ENCODE assay signal across 14 cellular contexts in the genomic region with DNA sequence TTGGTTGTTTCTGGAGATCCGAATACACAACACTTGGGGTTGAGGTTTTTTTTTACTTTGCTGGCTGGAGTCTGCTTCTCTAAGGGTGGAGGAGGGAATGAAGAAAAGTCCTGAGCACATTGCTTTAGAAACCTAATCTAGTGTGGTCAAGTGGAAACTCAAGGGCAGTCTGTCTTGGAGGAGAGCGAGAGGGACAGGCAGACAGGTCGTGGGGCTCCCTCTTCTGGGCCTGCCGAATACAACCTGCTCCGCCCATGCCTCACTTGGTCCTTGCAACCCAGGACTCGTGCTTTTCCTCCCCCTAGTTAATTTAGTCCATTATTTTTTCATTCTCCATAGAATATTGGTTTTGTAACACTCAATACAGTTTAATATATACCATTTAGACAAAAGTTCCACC.
DNase-seq lines count a peak whose midpoint lies in the region; ATAC-seq, FAIRE-seq and TF ChIP-seq lines count a peak whose summit lies in the region.
"Had no signal": no experiment of that assay in that cellular context is flagged by ENCODE, and none has a peak within 500 bp of the region (broad histone marks: within the 10 kb centered on the region; RNA-seq: fewer than 3 reads in every experiment).

No MANE protein-coding gene starts in this region.

- H3K4me1 ChIP-seq in HAP-1 (no peaks in the 10 kb centered on the region), aorta (ENCODE audit: control insufficient read depth in 1 of 2, insufficient read depth in 2 of 2, low read length in 2 of 2) (no peaks in the 10 kb centered on the region)
- H3K4me1 ChIP-seq: body of pancreas had no signal

- H3K36me3 ChIP-seq in HAP-1 (replicated peaks) (no peaks in the 10 kb centered on the region), aorta (ENCODE audit: control insufficient read depth in 1 of 2, insufficient read depth in 2 of 2, low read length in 1 of 2) (no peaks in the 10 kb centered on the region)
- H3K36me3 ChIP-seq: sigmoid colon had no signal

- no peaks in the 10 kb centered on the region for H3K27me3 ChIP-seq in HAP-1 (ENCODE audit: low read depth)
- H3K27me3 ChIP-seq in aorta (ENCODE audit: control insufficient read depth in 1 of 2, insufficient read depth in 2 of 2, low read length in 1 of 2): no peaks in the 10 kb centered on the region
- H3K27me3 ChIP-seq: body of pancreas, sigmoid colon had no signal

- 66 to 75% methylated on average over 6 of the region's 6 CpGs for WGBS in aorta, 2 donors

- H3K27me3 Mint-ChIP-seq in activated CD8-positive, alpha-beta memory T cell treated with anti-CD3 and anti-CD28 coated beads, Interleukin-2, amount 10 ng/mL, durations not matched to agents 7 days and 5 days: no peaks in the 10 kb centered on the region

- H3K4me3 Mint-ChIP-seq in activated CD8-positive, alpha-beta memory T cell treated with anti-CD3 and anti-CD28 coated beads, Interleukin-2, amount 10 ng/mL, durations not matched to agents 7 days and 5 days: no peak overlapping the region
- H3K4me3 Mint-ChIP-seq: stimulated activated effector memory CD8-positive, alpha-beta T cell treated with anti-CD3 and anti-CD28 coated beads, Interleukin-12 subunit alpha, Interleukin-12 subunit beta, amount 100 ng/mL, for 72 hours had no signal

- no peaks in the 10 kb centered on the region for H3K4me1 Mint-ChIP-seq in activated CD8-positive, alpha-beta memory T cell treated with anti-CD3 and anti-CD28 coated beads, Interleukin-2, amount 10 ng/mL, durations not matched to agents 7 days and 5 days
- H3K4me1 Mint-ChIP-seq: stimulated activated effector memory CD8-positive, alpha-beta T cell treated with anti-CD3 and anti-CD28 coated beads, Interleukin-12 subunit alpha, Interleukin-12 subunit beta, amount 100 ng/mL, for 72 hours had no signal

- DNase-seq in D721Med (ENCODE audit: insufficient read length, low spot score): no peak
- peak; percentile 63 to 65 for DNase-seq in HAP-1 (ENCODE audit: low spot score in 2 of 2)
- DNase-seq in left ventricle myocardium superior: no peak
- DNase-seq in aorta: no peak
- no peak for DNase-seq in Ammon's horn (ENCODE audit: low spot score)
- no peak for DNase-seq in central memory CD4-positive, alpha-beta T cell
- DNase-seq in activated CD8-positive, alpha-beta memory T cell treated with anti-CD3 and anti-CD28 coated beads, Interleukin-2, amount 10 ng/mL, durations not matched to agents 7 days and 5 days: no peak
- DNase-seq: activated CD4-positive, CD25-positive, alpha-beta regulatory T cell treated with anti-CD3 and anti-CD28 coated beads, Interleukin-2, amount 50 U/mL, for 72 hours; body of pancreas; NCI-H1436; sigmoid colon had no signal

- H3K27ac ChIP-seq in aorta (ENCODE audit: low read depth in 1 of 2, low read length in 2 of 2): no peak overlapping the region
- H3K27ac ChIP-seq: body of pancreas, sigmoid colon had no signal

- H3K4me3 ChIP-seq in HAP-1: no peak overlapping the region
- no peak overlapping the region for H3K4me3 ChIP-seq in aorta (ENCODE audit: low read length in 2 of 2)
- H3K4me3 ChIP-seq: body of pancreas, sigmoid colon had no signal

- ATAC-seq in SK-N-SH treated with all-trans-retinoic acid at 6 μM for 48 hours (peak; percentile 58; the same call in 2 of the 3 replicates), left ventricle myocardium superior (peak; percentile 88), aorta (ENCODE audit: low FRiP score) (no peak)
- ATAC-seq in activated CD8-positive, alpha-beta memory T cell treated with anti-CD3 and anti-CD28 coated beads, Interleukin-2, amount 10 ng/mL, durations not matched to agents 7 days and 5 days: no peak
- ATAC-seq: body of pancreas; stimulated activated effector memory CD8-positive, alpha-beta T cell treated with anti-CD3 and anti-CD28 coated beads, Interleukin-12 subunit alpha, Interleukin-12 subunit beta, amount 100 ng/mL, for 72 hours had no signal

- no peak overlapping the region for H3K27ac Mint-ChIP-seq in activated CD8-positive, alpha-beta memory T cell treated with anti-CD3 and anti-CD28 coated beads, Interleukin-2, amount 10 ng/mL, durations not matched to agents 7 days and 5 days
- H3K27ac Mint-ChIP-seq: stimulated activated effector memory CD8-positive, alpha-beta T cell treated with anti-CD3 and anti-CD28 coated beads, Interleukin-12 subunit alpha, Interleukin-12 subunit beta, amount 100 ng/mL, for 72 hours had no signal

- peak; percentile 17 for TF ChIP-seq CTCF in D721Med (IDR thresholded peaks at IDR 0.05; ENCODE audit: insufficient read depth, missing control alignments)

- H3K9me3 Mint-ChIP-seq in activated CD8-positive, alpha-beta memory T cell treated with anti-CD3 and anti-CD28 coated beads, Interleukin-2, amount 10 ng/mL, durations not matched to agents 7 days and 5 days (ENCODE audit: low read depth): no peaks in the 10 kb centered on the region
- H3K9me3 Mint-ChIP-seq: stimulated activated effector memory CD8-positive, alpha-beta T cell treated with anti-CD3 and anti-CD28 coated beads, Interleukin-12 subunit alpha, Interleukin-12 subunit beta, amount 100 ng/mL, for 72 hours had no signal

- intact Hi-C loops in left ventricle myocardium superior (cut with micrococcal nuclease): no loop called here
- intact Hi-C loops in aorta (cut with DNase I): no loop called here

- no peak for FAIRE-seq in D721Med (lab: Jason Lieb, UNC)
- FAIRE-seq: GM12891 had no signal

- in situ Hi-C loops in HAP-1 (cut with MboI; ENCODE audit: low sequenced_read_pairs): loop anchor here (25.0 kb wide), 1 partner anchor 648 kb away; a partner anchor contains a TSS

- H3K9me3 ChIP-seq in HAP-1: no peaks in the 10 kb centered on the region
- no peaks in the 10 kb centered on the region for H3K9me3 ChIP-seq in aorta (ENCODE audit: control insufficient read depth, low read length)
- H3K9me3 ChIP-seq: body of pancreas, sigmoid colon had no signal

- CTCF ChIA-PET in activated CD8-positive, alpha-beta memory T cell treated with anti-CD3 and anti-CD28 coated beads, Interleukin-2, amount 10 ng/mL, durations not matched to agents 7 days and 5 days (lab: Charles Lee): no interaction called here

- H3K36me3 Mint-ChIP-seq in activated CD8-positive, alpha-beta memory T cell treated with anti-CD3 and anti-CD28 coated beads, Interleukin-2, amount 10 ng/mL, durations not matched to agents 7 days and 5 days: no peaks in the 10 kb centered on the region
- H3K36me3 Mint-ChIP-seq: stimulated activated effector memory CD8-positive, alpha-beta T cell treated with anti-CD3 and anti-CD28 coated beads, Interleukin-12 subunit alpha, Interleukin-12 subunit beta, amount 100 ng/mL, for 72 hours had no signal

TF ChIP-seq in SK-N-SH treated with all-trans-retinoic acid at 6 μM for 48 hours, 23 proteins besides CTCF, POLR2A, EP300 and RAD21:
- TF ChIP-seq RARB (CRISPR knock-in tag; IDR thresholded peaks at IDR 0.05): no peak
- no peak for TF ChIP-seq ZNF70 (CRISPR knock-in tag; IDR thresholded peaks at IDR 0.05)
- no peak for TF ChIP-seq ZNF565 (CRISPR knock-in tag; conservative IDR thresholded peaks at IDR 0.05; ENCODE audit: low read depth)
- TF ChIP-seq, protein P1, sequence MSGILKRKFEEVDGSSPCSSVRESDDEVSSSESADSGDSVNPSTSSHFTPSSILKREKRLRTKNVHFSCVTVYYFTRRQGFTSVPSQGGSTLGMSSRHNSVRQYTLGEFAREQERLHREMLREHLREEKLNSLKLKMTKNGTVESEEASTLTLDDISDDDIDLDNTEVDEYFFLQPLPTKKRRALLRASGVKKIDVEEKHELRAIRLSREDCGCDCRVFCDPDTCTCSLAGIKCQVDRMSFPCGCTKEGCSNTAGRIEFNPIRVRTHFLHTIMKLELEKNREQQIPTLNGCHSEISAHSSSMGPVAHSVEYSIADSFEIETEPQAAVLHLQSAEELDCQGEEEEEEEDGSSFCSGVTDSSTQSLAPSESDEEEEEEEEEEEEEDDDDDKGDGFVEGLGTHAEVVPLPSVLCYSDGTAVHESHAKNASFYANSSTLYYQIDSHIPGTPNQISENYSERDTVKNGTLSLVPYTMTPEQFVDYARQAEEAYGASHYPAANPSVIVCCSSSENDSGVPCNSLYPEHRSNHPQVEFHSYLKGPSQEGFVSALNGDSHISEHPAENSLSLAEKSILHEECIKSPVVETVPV (CRISPR knock-in tag; IDR thresholded peaks at IDR 0.05): no peak
- TF ChIP-seq ISL1 (CRISPR knock-in tag; IDR thresholded peaks at IDR 0.05): no peak
- TF ChIP-seq ARNTL (CRISPR knock-in tag; IDR thresholded peaks at IDR 0.05; ENCODE audit: borderline replicate concordance, low read depth): no peak
- TF ChIP-seq ZFP3 (CRISPR knock-in tag; IDR thresholded peaks at IDR 0.05): no peak
- no peak for TF ChIP-seq SNAI2 (CRISPR knock-in tag; IDR thresholded peaks at IDR 0.05)
- TF ChIP-seq ESRRG (CRISPR knock-in tag; IDR thresholded peaks at IDR 0.05): no peak

Comparison
In these comparisons a context has a peak if more than half of its experiments do, and no peak if none do; other contexts are left out.
1. DNase-seq: peak in HAP-1 (2 of 2); none in D721Med (single experiment), left ventricle myocardium superior (single experiment), aorta (0 of 2), Ammon's horn (single experiment), central memory CD4-positive, alpha-beta T cell (single experiment) and activated CD8-positive, alpha-beta memory T cell treated with anti-CD3 and anti-CD28 coated beads, Interleukin-2, amount 10 ng/mL, durations not matched to agents 7 days and 5 days (single experiment).
2. ATAC-seq: peak in SK-N-SH treated with all-trans-retinoic acid at 6 μM for 48 hours (single experiment) and left ventricle myocardium superior (single experiment); none in aorta (single experiment) and activated CD8-positive, alpha-beta memory T cell treated with anti-CD3 and anti-CD28 coated beads, Interleukin-2, amount 10 ng/mL, durations not matched to agents 7 days and 5 days (single experiment).